Comparison of ENCODE assay signal across 19 cellular contexts in the genomic region with DNA sequence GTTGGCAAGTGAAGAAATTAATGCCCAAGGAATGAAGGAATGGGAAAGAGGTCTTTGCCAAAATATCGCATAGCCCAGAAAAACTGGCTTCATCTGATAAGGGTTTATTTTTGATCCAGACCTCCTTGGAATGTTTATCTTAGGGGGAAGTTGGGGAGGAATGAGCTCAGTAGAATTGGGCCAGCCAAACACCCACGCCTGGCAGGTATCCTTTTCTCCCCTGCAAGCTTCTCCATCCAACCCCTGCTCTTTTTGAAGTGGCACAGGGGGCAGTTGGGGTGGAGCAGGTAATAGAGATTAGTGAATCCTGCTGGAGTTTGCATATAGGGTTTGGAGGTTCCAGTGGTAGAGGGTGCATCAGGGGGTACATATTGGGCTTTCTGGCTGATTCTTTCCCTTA. TPM values are rescaled to one million over a fixed set of nuclear protein-coding genes. Genes with fewer than 3 reads are reported as not detected.
DNase-seq lines count a peak whose midpoint lies in the region; ATAC-seq and TF ChIP-seq lines count a peak whose summit lies in the region.
"Had no signal": no experiment of that assay in that cellular context is flagged by ENCODE, and none has a peak within 500 bp of the region (broad histone marks: within the 10 kb centered on the region; RNA-seq: fewer than 3 reads in every experiment).

No MANE protein-coding gene starts in this region.

- no peak for ATAC-seq in gastroesophageal sphincter
- no peak for ATAC-seq in sciatic nerve

- intact Hi-C loops in sciatic nerve (cut with DNase I), result no loop called here

- no peak for TF ChIP-seq POLR2A in gastroesophageal sphincter (IDR thresholded peaks at IDR 0.05)
- no peak for TF ChIP-seq POLR2A in suprapubic skin (IDR thresholded peaks at IDR 0.05)

- TF ChIP-seq CTCF in HEK293 (tag by site-specific recombination; IDR thresholded peaks at IDR 0.05) (no peak), gastroesophageal sphincter (IDR thresholded peaks at IDR 0.05) (no peak), suprapubic skin (IDR thresholded peaks at IDR 0.05) (no peak)

- DNase-seq in activated naive CD4-positive, alpha-beta T cell treated with anti-CD3 and anti-CD28 coated beads, Interleukin-2, amount 50 U/mL, for 16 hours, result no peak
- DNase-seq in suprapubic skin (ENCODE audit: low spot score in 2 of 2), result no peak
- no peak for DNase-seq in COR-L47 (lab: John Stamatoyannopoulos, UW)
- DNase-seq in sciatic nerve (ENCODE audit: low spot score), result no peak
- no peak for DNase-seq in cerebellum (ENCODE audit: low spot score)
- DNase-seq: cortex of kidney, NCI-H1417 treated with DMSO at 0.1 percent for 48 hours had no signal

- H3K27ac Mint-ChIP-seq in activated naive CD4-positive, alpha-beta T cell treated with anti-CD3 and anti-CD28 coated beads, Interleukin-2, amount 50 U/mL, for 24 hours, result peak overlapping the region; percentile 25
- H3K27ac Mint-ChIP-seq: activated CD4-positive, alpha-beta T cell treated with anti-CD3 and anti-CD28 coated beads for 36 hours; T-helper 2 cell treated with Interferon-gamma antibody and Interleukin-4, amounts not matched to agents 5 μg/mL and 100 μg/mL, for 36 hours had no signal

- H3K9me3 ChIP-seq in HEK293 (ENCODE audit: control insufficient read depth, insufficient read depth, low read depth, low read length) (no peaks in the 10 kb centered on the region), gastroesophageal sphincter (no peaks in the 10 kb centered on the region), suprapubic skin (no peaks in the 10 kb centered on the region)
- H3K9me3 ChIP-seq: adrenal gland, MG63, prostate gland, upper lobe of right lung had no signal

- TF ChIP-seq EP300 in gastroesophageal sphincter (IDR thresholded peaks at IDR 0.05) (no peak), suprapubic skin (IDR thresholded peaks at IDR 0.05) (no peak)

- POLR2A ChIA-PET in HEK293 (lab: Yijun Ruan, JAX), result no interaction called here

- H3K27me3 ChIP-seq in gastroesophageal sphincter (no peaks in the 10 kb centered on the region), suprapubic skin (no peaks in the 10 kb centered on the region)
- H3K27me3 ChIP-seq: adrenal gland, foreskin keratinocyte, MG63, upper lobe of right lung had no signal

- H3K27ac ChIP-seq in HEK293 (ENCODE audit: extremely low read depth, low read depth, low read length) (no peak overlapping the region), gastroesophageal sphincter (peak overlapping the region in 3 of 4 donors; percentile 60 to 72 (median 64)), suprapubic skin (peak overlapping the region; percentile 80)
- H3K27ac ChIP-seq: foreskin keratinocyte had no signal

- H3K4me3 Mint-ChIP-seq in activated naive CD4-positive, alpha-beta T cell treated with anti-CD3 and anti-CD28 coated beads, Interleukin-2, amount 50 U/mL, for 24 hours, result no peak overlapping the region
- H3K4me3 Mint-ChIP-seq: activated CD4-positive, alpha-beta T cell treated with anti-CD3 and anti-CD28 coated beads for 36 hours; CD4-positive, CD25-positive, alpha-beta regulatory T cell; effector memory CD8-positive, alpha-beta T cell; T-helper 2 cell treated with Interferon-gamma antibody and Interleukin-4, amounts not matched to agents 5 μg/mL and 100 μg/mL, for 36 hours had no signal

- H3K4me1 ChIP-seq in HEK293 (ENCODE audit: control insufficient read depth, insufficient read depth, low read length) (no peaks in the 10 kb centered on the region), gastroesophageal sphincter (peaks cover 7 to 65% (median 8%) of the 10 kb centered on the region in 3 donors), suprapubic skin (peaks cover 34% of the 10 kb centered on the region)
- H3K4me1 ChIP-seq: foreskin keratinocyte had no signal

- CTCF ChIA-PET in HEK293 (lab: Yijun Ruan, JAX), result interaction anchor here (0.6 to 5.8 kb wide), 10 partner anchors 9 to 396 kb away, joined by 3 to 55 read pairs (median 4); a partner anchor contains a TSS

- H3K36me3 ChIP-seq in HEK293 (ENCODE audit: control insufficient read depth in 2 of 2, insufficient read depth in 1 of 2, low read length in 2 of 2) (peaks cover 62 to 98% of the 10 kb centered on the region in 2 experiments), gastroesophageal sphincter (peaks cover 0 to 94% of the 10 kb centered on the region in 2 donors), suprapubic skin (peaks cover 68% of the 10 kb centered on the region)

- 30 to 60% methylated on average over 1 to 2 of the region's 2 CpGs for WGBS in gastroesophageal sphincter (ENCODE audit: low coverage in 1 of 2), 2 donors
- WGBS in suprapubic skin, result 91% methylated on average over 2 of the region's 2 CpGs

- H3K27me3 Mint-ChIP-seq in activated naive CD4-positive, alpha-beta T cell treated with anti-CD3 and anti-CD28 coated beads, Interleukin-2, amount 50 U/mL, for 24 hours, result no peaks in the 10 kb centered on the region
- H3K27me3 Mint-ChIP-seq: activated CD4-positive, alpha-beta T cell treated with anti-CD3 and anti-CD28 coated beads for 36 hours; CD4-positive, CD25-positive, alpha-beta regulatory T cell; effector memory CD8-positive, alpha-beta T cell had no signal

- peaks cover 9% of the 10 kb centered on the region for H3K4me1 Mint-ChIP-seq in activated naive CD4-positive, alpha-beta T cell treated with anti-CD3 and anti-CD28 coated beads, Interleukin-2, amount 50 U/mL, for 24 hours

- no peak overlapping the region for H3K4me3 ChIP-seq in HEK293 (ENCODE audit: low read depth, low read length)
- no peak overlapping the region for H3K4me3 ChIP-seq in gastroesophageal sphincter
- H3K4me3 ChIP-seq in suprapubic skin, result no peak overlapping the region
- H3K4me3 ChIP-seq: adrenal gland, MG63, prostate gland, upper lobe of right lung had no signal

- no peaks in the 10 kb centered on the region for H3K9me3 Mint-ChIP-seq in activated naive CD4-positive, alpha-beta T cell treated with anti-CD3 and anti-CD28 coated beads, Interleukin-2, amount 50 U/mL, for 24 hours
- H3K9me3 Mint-ChIP-seq: CD4-positive, CD25-positive, alpha-beta regulatory T cell; effector memory CD8-positive, alpha-beta T cell; T-helper 2 cell treated with Interferon-gamma antibody and Interleukin-4, amounts not matched to agents 5 μg/mL and 100 μg/mL, for 36 hours had no signal

- H3K36me3 Mint-ChIP-seq in activated naive CD4-positive, alpha-beta T cell treated with anti-CD3 and anti-CD28 coated beads, Interleukin-2, amount 50 U/mL, for 24 hours, result peaks cover 23% of the 10 kb centered on the region

TF ChIP-seq in HEK293, 187 proteins besides CTCF, POLR2A, EP300 and RAD21:
- TF ChIP-seq ZFHX2 (tag by site-specific recombination; conservative IDR thresholded peaks at IDR 0.05) (0 out of 2 replicates have a peak, but pooled peaks have one; percentile 14), ZNF76 (tag by site-specific recombination; IDR thresholded peaks at IDR 0.05; ENCODE audit: borderline replicate concordance, low read depth) (no peak)
TF ChIP-seq in HEK293: peak in this region for 1.

RNA-seq across cellular contexts. Expression of a gene that starts 21.1 kb away (rescaled TPM):
- total RNA-seq in gastroesophageal sphincter (10 to 100 TPM; 31.4 to 55.3 (median 43.5) TPM), suprapubic skin (10 to 100 TPM; 38.3 to 75.4 (median 43.9) TPM), sciatic nerve (72.4 TPM), cerebellum (53.0 TPM)

RNA-seq across cellular contexts. Expression of a gene that starts 26.3 kb away (rescaled TPM):
- total RNA-seq in gastroesophageal sphincter (10 to 100 TPM; 18.8 to 30.7 (median 21.6) TPM), suprapubic skin (10 to 100 TPM; 18.3 to 72.3 (median 39.6) TPM), sciatic nerve (38.0 TPM), cerebellum (9.6 TPM)
